In genomic region chr12:132129007-132129406, GRCh38 we compare ENCODE assay signal across 24 cellular contexts. TPM values are rescaled to one million over a fixed set of nuclear protein-coding genes. Genes with fewer than 3 reads are reported as not detected.
DNase-seq lines count a peak whose midpoint lies in the region; ATAC-seq and TF ChIP-seq lines count a peak whose summit lies in the region.
"Had no signal": no experiment of that assay in that cellular context is flagged by ENCODE, and none has a peak within 500 bp of the region (broad histone marks: within the 10 kb centered on the region; RNA-seq: fewer than 3 reads in every experiment).

No MANE protein-coding gene starts in this region.

- H3K9me3 ChIP-seq in T-helper 17 cell (ENCODE audit: control insufficient read depth, low read length, poor library complexity, severe bottlenecking) (no peaks in the 10 kb centered on the region), neural progenitor cell (ENCODE audit: low read depth) (peaks cover 9% of the 10 kb centered on the region)
- H3K9me3 ChIP-seq: BE2C had no signal

- no peaks in the 10 kb centered on the region for H3K4me1 ChIP-seq in neural progenitor cell
- H3K4me1 ChIP-seq: A549, BE2C, HAP-1 had no signal

- H3K4me2 ChIP-seq in neural progenitor cell = no peak overlapping the region
- H3K4me2 ChIP-seq: A549; BLaER1 treated with 17β-estradiol and CSF1 and Interleukin-3, amounts not matched to agents 10 nM and 100 nM had no signal

- H3K79me2 ChIP-seq in neural progenitor cell (ENCODE audit: low read depth) = no peaks in the 10 kb centered on the region

- peaks cover 3% of the 10 kb centered on the region for H3F3A ChIP-seq in neural progenitor cell (ENCODE audit: low read depth)

- no peaks in the 10 kb centered on the region for H3K27me3 Mint-ChIP-seq in natural killer cell treated with Interleukin-12 subunit alpha and Interleukin-12 subunit beta and Interleukin-15 and Interleukin-18, amount 100 ng/mL, for 72 hours
- H3K27me3 Mint-ChIP-seq in natural killer cell (ENCODE audit: low read depth in 2 of 2) = no peaks in the 10 kb centered on the region
- no peaks in the 10 kb centered on the region for H3K27me3 Mint-ChIP-seq in T-helper 17 cell
- H3K27me3 Mint-ChIP-seq in neural progenitor cell (ENCODE audit: insufficient read depth, low read depth) = peaks cover 7% of the 10 kb centered on the region
- H3K27me3 Mint-ChIP-seq: CD4-positive, alpha-beta T cell; CD8-positive, alpha-beta memory T cell had no signal

- no peak for DNase-seq in natural killer cell treated with Interleukin-12 subunit alpha and Interleukin-12 subunit beta and Interleukin-15 and Interleukin-18, amount 100 ng/mL, for 72 hours (ENCODE audit: low spot score)
- no peak for DNase-seq in natural killer cell
- no peak for DNase-seq in T-helper 17 cell
- no peak for DNase-seq in neural progenitor cell (ENCODE audit: low spot score)
- no peak for DNase-seq in SW 1271 (lab: John Stamatoyannopoulos, UW)
- DNase-seq: 8988T; ACHN; AML-193; BE2C; Calu3; CD4-positive, alpha-beta T cell; CD8-positive, alpha-beta memory T cell; COR-L47; DMS53; DMS79 treated with DMSO at 0.1 percent for 48 hours; GF-D8; GOT3; HFFc6 had no signal

- H3K4me1 Mint-ChIP-seq in natural killer cell treated with Interleukin-12 subunit alpha and Interleukin-12 subunit beta and Interleukin-15 and Interleukin-18, amount 100 ng/mL, for 72 hours (ENCODE audit: low read depth in 2 of 2) = peaks cover 0 to 26% of the 10 kb centered on the region in 2 donors
- H3K4me1 Mint-ChIP-seq in natural killer cell (peaks cover 0 to 5% of the 10 kb centered on the region in 2 donors), T-helper 17 cell (peaks cover 2% of the 10 kb centered on the region), neural progenitor cell (no peaks in the 10 kb centered on the region)
- H3K4me1 Mint-ChIP-seq: CD14-positive monocyte; CD8-positive, alpha-beta memory T cell had no signal

- peak overlapping the region; percentile 38 to 44 for H3K27ac Mint-ChIP-seq in natural killer cell treated with Interleukin-12 subunit alpha and Interleukin-12 subunit beta and Interleukin-15 and Interleukin-18, amount 100 ng/mL, for 72 hours
- H3K27ac Mint-ChIP-seq in natural killer cell (no peak overlapping the region), T-helper 17 cell (peak overlapping the region; percentile 41), neural progenitor cell (peak overlapping the region; percentile 8)
- H3K27ac Mint-ChIP-seq: CD14-positive monocyte; CD4-positive, alpha-beta T cell; HFFc6 had no signal

- peaks cover 14% of the 10 kb centered on the region for H3K36me3 Mint-ChIP-seq in natural killer cell treated with Interleukin-12 subunit alpha and Interleukin-12 subunit beta and Interleukin-15 and Interleukin-18, amount 100 ng/mL, for 72 hours
- H3K36me3 Mint-ChIP-seq in natural killer cell = peaks cover 11% of the 10 kb centered on the region
- H3K36me3 Mint-ChIP-seq in T-helper 17 cell (ENCODE audit: low read depth) = peaks cover 6% of the 10 kb centered on the region
- H3K36me3 Mint-ChIP-seq in neural progenitor cell = peaks cover 44% of the 10 kb centered on the region

- H3K9ac ChIP-seq in neural progenitor cell = no peak overlapping the region
- H3K9ac ChIP-seq: BLaER1 treated with 17β-estradiol and CSF1 and Interleukin-3, amounts not matched to agents 10 nM and 100 nM had no signal

- H3K36me3 ChIP-seq in neural progenitor cell = peaks cover 21% of the 10 kb centered on the region

- H4K20me1 ChIP-seq in neural progenitor cell (ENCODE audit: low read depth) = no peaks in the 10 kb centered on the region

- no peak for TF ChIP-seq CTCF in natural killer cell (IDR thresholded peaks at IDR 0.05)
- TF ChIP-seq CTCF in neural progenitor cell (IDR thresholded peaks at IDR 0.05) = no peak

- H3K9me3 Mint-ChIP-seq in natural killer cell treated with Interleukin-12 subunit alpha and Interleukin-12 subunit beta and Interleukin-15 and Interleukin-18, amount 100 ng/mL, for 72 hours = no peaks in the 10 kb centered on the region
- H3K9me3 Mint-ChIP-seq in natural killer cell (no peaks in the 10 kb centered on the region), neural progenitor cell (peaks cover 6% of the 10 kb centered on the region)
- H3K9me3 Mint-ChIP-seq: HFFc6 had no signal

- H2AFZ ChIP-seq in neural progenitor cell (replicated peaks) = no peak overlapping the region

- H3K4me3 Mint-ChIP-seq in natural killer cell treated with Interleukin-12 subunit alpha and Interleukin-12 subunit beta and Interleukin-15 and Interleukin-18, amount 100 ng/mL, for 72 hours = peak overlapping the region; percentile 55
- H3K4me3 Mint-ChIP-seq in natural killer cell = no peak overlapping the region
- no peak overlapping the region for H3K4me3 Mint-ChIP-seq in T-helper 17 cell
- no peak overlapping the region for H3K4me3 Mint-ChIP-seq in neural progenitor cell
- H3K4me3 Mint-ChIP-seq: CD14-positive monocyte; CD4-positive, alpha-beta T cell; HFFc6 had no signal

- H3K4me3 ChIP-seq in neural progenitor cell = no peak overlapping the region
- H3K4me3 ChIP-seq: A549; BLaER1 treated with 17β-estradiol and CSF1 and Interleukin-3, amounts not matched to agents 10 nM and 100 nM; HAP-1 had no signal

- intact Hi-C loops in natural killer cell (cut with micrococcal nuclease) = no loop called here

- H3K27ac ChIP-seq in neural progenitor cell = no peak overlapping the region
- H3K27ac ChIP-seq: A549; BLaER1 treated with 17β-estradiol and CSF1 and Interleukin-3, amounts not matched to agents 10 nM and 100 nM had no signal

- H3K27me3 ChIP-seq in neural progenitor cell = no peaks in the 10 kb centered on the region
- H3K27me3 ChIP-seq: BE2C; BLaER1 treated with 17β-estradiol and CSF1 and Interleukin-3, amounts not matched to agents 10 nM and 100 nM had no signal

- ATAC-seq in natural killer cell treated with Interleukin-12 subunit alpha and Interleukin-12 subunit beta and Interleukin-15 and Interleukin-18, amount 100 ng/mL, for 72 hours = peak; percentile 58 to 69
- ATAC-seq in natural killer cell (no peak), T-helper 17 cell (no peak), GM21360 (IDR thresholded peaks at IDR 0.05; ENCODE audit: unreplicated experiment) (no peak), HG02798 (IDR thresholded peaks at IDR 0.05; ENCODE audit: poor library complexity, unreplicated experiment) (no peak)
- ATAC-seq: A549 had no signal

RNA-seq across cellular contexts. Expression of gene DDX51, which starts 15.1 kb away (rescaled TPM):
- total RNA-seq in natural killer cell treated with Interleukin-12 subunit alpha and Interleukin-12 subunit beta and Interleukin-15 and Interleukin-18, amount 100 ng/mL, for 72 hours = 10 to 100 TPM; 29.5 to 83.7 TPM
- total RNA-seq in natural killer cell (10 to 100 TPM; 39.5 to 55.9 (median 54.2) TPM), T-helper 17 cell (10 to 100 TPM; 38.2 to 40.9 TPM), neural progenitor cell (ENCODE audit: low replicate concordance) (8.5 and 15.5 TPM in 2 replicates)

RNA-seq across cellular contexts. Expression of gene NOC4L, which starts 15.2 kb away (rescaled TPM):
- total RNA-seq in natural killer cell treated with Interleukin-12 subunit alpha and Interleukin-12 subunit beta and Interleukin-15 and Interleukin-18, amount 100 ng/mL, for 72 hours = 10 to 100 TPM; 28.0 to 48.2 TPM
- total RNA-seq in natural killer cell = 10 to 100 TPM; 21.0 to 30.2 (median 21.7) TPM
- 10 to 100 TPM; 20.7 to 21.6 TPM for total RNA-seq in T-helper 17 cell
- 3.5 and 12.1 TPM in 2 replicates for total RNA-seq in neural progenitor cell (ENCODE audit: low replicate concordance)

Comparison
In these comparisons a context has a peak if more than half of its experiments do, and no peak if none do; other contexts are left out.
1. ATAC-seq: peak in natural killer cell treated with Interleukin-12 subunit alpha and Interleukin-12 subunit beta and Interleukin-15 and Interleukin-18, amount 100 ng/mL, for 72 hours (2 of 2); none in natural killer cell (0 of 3), T-helper 17 cell (single experiment), GM21360 (single experiment) and HG02798 (single experiment).
2. H3K27ac Mint-ChIP-seq: peak in natural killer cell treated with Interleukin-12 subunit alpha and Interleukin-12 subunit beta and Interleukin-15 and Interleukin-18, amount 100 ng/mL, for 72 hours (2 of 2), T-helper 17 cell (single experiment) and neural progenitor cell (single experiment); none in natural killer cell (0 of 2).